1 cellular context compared by ENCODE assay signal in the genomic region with DNA sequence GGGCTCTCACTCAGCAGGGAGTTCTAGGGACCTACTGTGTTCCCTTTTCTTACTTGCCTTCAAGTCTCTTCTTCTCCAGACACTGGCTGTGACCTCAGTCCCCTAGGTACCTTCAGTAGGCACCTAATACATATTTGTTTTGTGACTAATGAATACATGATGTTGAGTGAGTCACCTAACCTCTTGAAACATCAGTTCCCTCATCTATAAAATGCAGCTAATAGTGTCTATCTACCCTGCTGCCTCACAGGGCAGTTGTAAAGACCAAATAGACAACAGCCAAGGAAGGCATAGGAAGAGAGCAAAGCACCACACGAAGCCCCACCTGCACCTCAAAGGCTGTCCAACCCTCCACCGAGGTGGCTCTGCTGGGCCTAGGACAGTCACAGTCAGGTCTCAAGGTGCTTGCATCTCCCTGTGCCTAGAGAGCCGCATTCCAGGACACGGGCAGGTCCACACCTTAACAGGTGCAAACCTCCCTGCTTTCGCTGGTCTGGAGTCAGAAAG.
TF ChIP-seq lines count a peak whose summit lies in the region.

No MANE protein-coding gene starts in this region.

TF ChIP-seq in IMR-90, 13 proteins besides CTCF, POLR2A, EP300 and RAD21:
- TF ChIP-seq ELK1 (IDR thresholded peaks at IDR 0.05; ENCODE audit: borderline replicate concordance, low read depth, low read length) (no peak), MAZ (IDR thresholded peaks at IDR 0.05; ENCODE audit: borderline replicate concordance, low read depth, low read length) (no peak), BHLHE40 (IDR thresholded peaks at IDR 0.05; ENCODE audit: low read depth, low read length) (no peak), FOS (IDR thresholded peaks at IDR 0.05; ENCODE audit: low read depth, low read length) (peak; percentile 31; the same call in 1 of the 2 replicates), SMC3 (IDR thresholded peaks at IDR 0.05; ENCODE audit: low read depth, low read length) (no peak), CEBPB (IDR thresholded peaks at IDR 0.05; ENCODE audit: low read depth, low read length) (no peak), MAFK (IDR thresholded peaks at IDR 0.05; ENCODE audit: low read depth, low read length) (no peak), MXI1 (IDR thresholded peaks at IDR 0.05; ENCODE audit: borderline replicate concordance, low read depth, low read length) (no peak)
TF ChIP-seq in IMR-90: peak in this region for 1.
